In genomic region chr12:29207120-29207519, GRCh38 we compare ENCODE assay signal across 18 cellular contexts. TPM values are rescaled to one million over a fixed set of nuclear protein-coding genes. Genes with fewer than 3 reads are reported as not detected.
DNase-seq lines count a peak whose midpoint lies in the region; ATAC-seq and TF ChIP-seq lines count a peak whose summit lies in the region.
"Had no signal": no experiment of that assay in that cellular context is flagged by ENCODE, and none has a peak within 500 bp of the region (broad histone marks: within the 10 kb centered on the region; RNA-seq: fewer than 3 reads in every experiment).

No MANE protein-coding gene starts in this region.

- intact Hi-C loops in CD14-positive monocyte (cut with micrococcal nuclease) (loop anchor here (10.0 kb wide), 2 partner anchors 52 to 108 kb away; no protein-coding TSS in a partner anchor), lower lobe of right lung (cut with DNase I) (no loop called here), ascending aorta (cut with DNase I) (no loop called here)

- H3K27ac ChIP-seq in lower lobe of right lung (no peak overlapping the region), ascending aorta (no peak overlapping the region)
- H3K27ac ChIP-seq: PC-9, vagina had no signal

- peaks cover 4 to 9% of the 10 kb centered on the region in 2 donors for H3K36me3 Mint-ChIP-seq in CD14-positive monocyte

- DNase-seq in CD14-positive monocyte (ENCODE audit: low spot score) (peak; percentile 47), NOMO-1 treated with DMSO at 0.1 percent for 48 hours (lab: John Stamatoyannopoulos, UW; ENCODE audit: unreplicated experiment) (peak; percentile 71), dermis blood vessel endothelial cell (peak; percentile 64), lower lobe of right lung (no peak), cerebellar cortex (ENCODE audit: low spot score) (no peak), ascending aorta (ENCODE audit: low spot score in 2 of 2) (no peak)
- DNase-seq in stimulated activated CD4-positive, alpha-beta T cell treated with anti-CD3 and anti-CD28 coated beads, Interleukin-12 subunit alpha, Interleukin-12 subunit beta, amount 100 ng/mL, for 4 hours: no peak
- DNase-seq: activated CD8-positive, alpha-beta T cell treated with anti-CD3 and anti-CD28 coated beads for 36 hours; activated gamma-delta T cell treated with Interleukin-2 at 50 U/mL for 16 hours; DMS53; NCI-H226; PC-9; stimulated activated CD4-positive, alpha-beta T cell treated with anti-CD3 and anti-CD28 coated beads, Interleukin-4, amount 100 ng/mL, for 4 hours; stimulated activated naive B cell treated with anti-CD40 and anti-IgM and Interleukin-4, amounts not matched to agents 10 μg/mL and 1 μg/mL and 100 μg/mL, for 72 hours had no signal

- H3K4me1 ChIP-seq in lower lobe of right lung (peaks cover 7% of the 10 kb centered on the region), ascending aorta (no peaks in the 10 kb centered on the region)

- H3K27me3 ChIP-seq in lower lobe of right lung (ENCODE audit: low read depth): no peaks in the 10 kb centered on the region
- H3K27me3 ChIP-seq in ascending aorta: no peaks in the 10 kb centered on the region
- H3K27me3 ChIP-seq: vagina had no signal

- H3K36me3 ChIP-seq in lower lobe of right lung (no peaks in the 10 kb centered on the region), ascending aorta (no peaks in the 10 kb centered on the region)
- H3K36me3 ChIP-seq: vagina had no signal

- H3K9me3 ChIP-seq in lower lobe of right lung (no peaks in the 10 kb centered on the region), ascending aorta (no peaks in the 10 kb centered on the region)
- H3K9me3 ChIP-seq: vagina had no signal

- TF ChIP-seq CTCF in CD14-positive monocyte (IDR thresholded peaks at IDR 0.05) (no peak), lower lobe of right lung (IDR thresholded peaks at IDR 0.05) (no peak), ascending aorta (IDR thresholded peaks at IDR 0.05) (no peak)

- H3K27me3 Mint-ChIP-seq in CD14-positive monocyte (ENCODE audit: low read depth in 3 of 3): peaks cover 0 to 3% (median 0%) of the 10 kb centered on the region in 3 donors
- H3K27me3 Mint-ChIP-seq: activated CD8-positive, alpha-beta T cell treated with anti-CD3 and anti-CD28 coated beads for 36 hours; stimulated activated naive B cell treated with anti-CD40 and anti-IgM and Interleukin-4, amounts not matched to agents 10 μg/mL and 1 μg/mL and 100 μg/mL, for 72 hours had no signal

- peak overlapping the region; percentile 68 to 89 for H3K4me3 Mint-ChIP-seq in CD14-positive monocyte
- H3K4me3 Mint-ChIP-seq: activated CD8-positive, alpha-beta T cell treated with anti-CD3 and anti-CD28 coated beads for 36 hours; stimulated activated naive B cell treated with anti-CD40 and anti-IgM and Interleukin-4, amounts not matched to agents 10 μg/mL and 1 μg/mL and 100 μg/mL, for 72 hours; T-helper 2 cell treated with Interferon-gamma antibody and Interleukin-4, amounts not matched to agents 5 μg/mL and 100 μg/mL, for 36 hours had no signal

- peak overlapping the region; percentile 87 to 98 (median 93) for H3K27ac Mint-ChIP-seq in CD14-positive monocyte
- H3K27ac Mint-ChIP-seq: activated CD8-positive, alpha-beta T cell treated with anti-CD3 and anti-CD28 coated beads for 36 hours; progenitor cell of endocrine pancreas; stimulated activated naive B cell treated with anti-CD40 and anti-IgM and Interleukin-4, amounts not matched to agents 10 μg/mL and 1 μg/mL and 100 μg/mL, for 72 hours; T-helper 2 cell treated with Interferon-gamma antibody and Interleukin-4, amounts not matched to agents 5 μg/mL and 100 μg/mL, for 36 hours had no signal

- H3K9me3 Mint-ChIP-seq in CD14-positive monocyte: peaks cover 3 to 17% (median 9%) of the 10 kb centered on the region in 7 donors
- H3K9me3 Mint-ChIP-seq: activated CD8-positive, alpha-beta T cell treated with anti-CD3 and anti-CD28 coated beads for 36 hours; T-helper 2 cell treated with Interferon-gamma antibody and Interleukin-4, amounts not matched to agents 5 μg/mL and 100 μg/mL, for 36 hours had no signal

- ATAC-seq in lower lobe of right lung (peak; percentile 77 to 80), HG03045 (IDR thresholded peaks at IDR 0.05; ENCODE audit: unreplicated experiment) (no peak)
- ATAC-seq: activated CD8-positive, alpha-beta T cell treated with anti-CD3 and anti-CD28 coated beads for 36 hours had no signal

- H3K4me1 Mint-ChIP-seq in CD14-positive monocyte: peaks cover 54% of the 10 kb centered on the region

- H3K4me3 ChIP-seq in lower lobe of right lung (no peak overlapping the region), ascending aorta (no peak overlapping the region)
- H3K4me3 ChIP-seq: PC-9, vagina had no signal

RNA-seq across cellular contexts. Expression of gene FAR2, which starts 58.0 kb away (rescaled TPM):
- polyA plus RNA-seq in CD14-positive monocyte: 10 to 100 TPM; 35.8 to 38.0 TPM
- 43.7 and 61.9 TPM in 2 replicates for total RNA-seq in dermis blood vessel endothelial cell
- total RNA-seq in lower lobe of right lung: 23.7 TPM
- 11.3 TPM for total RNA-seq in ascending aorta

Comparison
In these comparisons a context has a peak if more than half of its experiments do, and no peak if none do; other contexts are left out.
1. DNase-seq: peak in CD14-positive monocyte (single experiment), NOMO-1 treated with DMSO at 0.1 percent for 48 hours (single experiment) and dermis blood vessel endothelial cell (single experiment); none in lower lobe of right lung (single experiment), cerebellar cortex (single experiment), ascending aorta (0 of 2) and stimulated activated CD4-positive, alpha-beta T cell treated with anti-CD3 and anti-CD28 coated beads, Interleukin-12 subunit alpha, Interleukin-12 subunit beta, amount 100 ng/mL, for 4 hours (single experiment).
2. intact Hi-C loops: an anchor here in CD14-positive monocyte (10.0 kb wide); none called in lower lobe of right lung and ascending aorta.